Comparison of ENCODE assay signal across 19 cellular contexts in genomic region chr7:31444196-31444595, GRCh38.
A peak's percentile ranks its signal among the peaks of the same experiment; 100 is the strongest.
DNase-seq lines count a peak whose midpoint lies in the region; ATAC-seq and TF ChIP-seq lines count a peak whose summit lies in the region.
"Had no signal": no experiment of that assay in that cellular context is flagged by ENCODE, and none has a peak within 500 bp of the region (broad histone marks: within the 10 kb centered on the region; RNA-seq: fewer than 3 reads in every experiment).

No MANE protein-coding gene starts in this region.

- BruUV-seq in Calu3 (replicated peaks; lab: Mats Ljungman, UMichigan): no TSS peak

- ATAC-seq in mucosa of descending colon: peak; percentile 36
- ATAC-seq in GM18858 (IDR thresholded peaks at IDR 0.05; ENCODE audit: unreplicated experiment): no peak

- TF ChIP-seq POLR2A in esophagus muscularis mucosa (IDR thresholded peaks at IDR 0.05; ENCODE audit: low read depth): no peak
- no peak for TF ChIP-seq POLR2A in sigmoid colon (IDR thresholded peaks at IDR 0.05)

- no peak for TF ChIP-seq EP300 in esophagus muscularis mucosa (IDR thresholded peaks at IDR 0.05)
- no peak for TF ChIP-seq EP300 in sigmoid colon (IDR thresholded peaks at IDR 0.05)

- no peaks in the 10 kb centered on the region for H3K27me3 Mint-ChIP-seq in Calu3 (ENCODE audit: unreplicated experiment)
- H3K27me3 Mint-ChIP-seq: CD4-positive, alpha-beta memory T cell had no signal

- intact Hi-C loops in Calu3 (cut with micrococcal nuclease; ENCODE audit: unreplicated experiment): loop anchor here (5.0 kb wide), 1 partner anchor 312 kb away; no protein-coding TSS in a partner anchor
- intact Hi-C loops in esophagus muscularis mucosa (cut with DNase I): loop anchor here (5.0 to 10.0 kb wide), 2 partner anchors 188 to 291 kb away; no protein-coding TSS in a partner anchor
- intact Hi-C loops in mucosa of descending colon (cut with DNase I, micrococcal nuclease): loop anchor here in 1 of 2 donors (5.0 kb wide), 1 partner anchor 188 kb away; no protein-coding TSS in a partner anchor
- intact Hi-C loops in sigmoid colon (cut with DNase I): loop anchor here (5.0 kb wide), 2 partner anchors 188 to 293 kb away; no protein-coding TSS in a partner anchor

- peak overlapping the region; percentile 27 for H3K4me3 Mint-ChIP-seq in Calu3 (ENCODE audit: low read depth, unreplicated experiment)
- H3K4me3 Mint-ChIP-seq: CD4-positive, alpha-beta memory T cell; HFFc6 had no signal

- CTCF ChIA-PET in Calu3 (lab: Charles Lee): interaction anchor here (1.0 to 4.1 kb wide), 15 partner anchors 14 to 310 kb away, joined by 3 to 149 read pairs (median 7); no protein-coding TSS in a partner anchor

- H3K27ac ChIP-seq in esophagus muscularis mucosa (replicated peaks in 1 of 4): no peak overlapping the region
- H3K27ac ChIP-seq in sigmoid colon: no peak overlapping the region
- H3K27ac ChIP-seq: A549 had no signal

- H3K4me3 ChIP-seq in esophagus muscularis mucosa: no peak overlapping the region
- H3K4me3 ChIP-seq in mucosa of descending colon: no peak overlapping the region
- no peak overlapping the region for H3K4me3 ChIP-seq in sigmoid colon
- H3K4me3 ChIP-seq: A549, GM12878, HAP-1 had no signal

- H3K4me1 ChIP-seq in esophagus muscularis mucosa: no peaks in the 10 kb centered on the region
- no peaks in the 10 kb centered on the region for H3K4me1 ChIP-seq in mucosa of descending colon (ENCODE audit: low read depth)
- H3K4me1 ChIP-seq in sigmoid colon: no peaks in the 10 kb centered on the region
- H3K4me1 ChIP-seq: A549, HAP-1 had no signal

- WGBS in esophagus muscularis mucosa: 46% methylated on average over 2 of the region's 2 CpGs
- 14 to 39% methylated on average over 2 of the region's 2 CpGs for WGBS in sigmoid colon, 2 donors

- H3K36me3 ChIP-seq in esophagus muscularis mucosa: no peaks in the 10 kb centered on the region
- H3K36me3 ChIP-seq in mucosa of descending colon (ENCODE audit: low read depth): no peaks in the 10 kb centered on the region
- no peaks in the 10 kb centered on the region for H3K36me3 ChIP-seq in sigmoid colon
- H3K36me3 ChIP-seq: HAP-1 had no signal

- H3K27me3 ChIP-seq in esophagus muscularis mucosa (no peaks in the 10 kb centered on the region), sigmoid colon (no peaks in the 10 kb centered on the region)

- peaks cover 43% of the 10 kb centered on the region for H3K4me1 Mint-ChIP-seq in Calu3 (ENCODE audit: low read depth, unreplicated experiment)
- H3K4me1 Mint-ChIP-seq: CD4-positive, alpha-beta memory T cell had no signal

- H3K9me3 Mint-ChIP-seq in Calu3 (ENCODE audit: low read depth, unreplicated experiment): no peaks in the 10 kb centered on the region

- no peaks in the 10 kb centered on the region for H3K9me3 ChIP-seq in esophagus muscularis mucosa
- H3K9me3 ChIP-seq in mucosa of descending colon: no peaks in the 10 kb centered on the region
- H3K9me3 ChIP-seq in sigmoid colon: no peaks in the 10 kb centered on the region
- H3K9me3 ChIP-seq: A549, HAP-1 had no signal

- DNase-seq in Calu3: peak; percentile 14
- DNase-seq in esophagus muscularis mucosa (ENCODE audit: extremely low spot score): peak; percentile 47
- DNase-seq in mucosa of descending colon: no peak
- no peak for DNase-seq in effector CD8-positive, alpha-beta T cell (lab: John Stamatoyannopoulos, UW)
- no peak for DNase-seq in sigmoid colon
- DNase-seq in activated CD4-positive, alpha-beta T cell treated with anti-CD3 and anti-CD28 coated beads, Interleukin-2, amount 50 U/mL, for 4 hours: no peak
- DNase-seq: 8988T; Caco-2; CD4-positive, alpha-beta memory T cell; DMS 273 treated with DMSO at 0.1 percent for 48 hours; DMS79; EL; GDM1; GOT3; HFFc6 had no signal

- TF ChIP-seq CTCF in Calu3 (IDR thresholded peaks at IDR 0.05; ENCODE audit: unreplicated experiment): no peak
- no peak for TF ChIP-seq CTCF in esophagus muscularis mucosa (IDR thresholded peaks at IDR 0.05)
- TF ChIP-seq CTCF in mucosa of descending colon (IDR thresholded peaks at IDR 0.05): no peak
- no peak for TF ChIP-seq CTCF in sigmoid colon (IDR thresholded peaks at IDR 0.05)

- H3K36me3 Mint-ChIP-seq in Calu3 (ENCODE audit: insufficient read depth, unreplicated experiment): no peaks in the 10 kb centered on the region
- H3K36me3 Mint-ChIP-seq: CD4-positive, alpha-beta memory T cell had no signal

- peak overlapping the region; percentile 7 for H3K27ac Mint-ChIP-seq in Calu3 (ENCODE audit: unreplicated experiment)
- H3K27ac Mint-ChIP-seq: CD4-positive, alpha-beta memory T cell; HFFc6 had no signal

Comparison
In these comparisons a context has a peak if more than half of its experiments do, and no peak if none do; other contexts are left out.
1. DNase-seq: peak in Calu3 (single experiment) and esophagus muscularis mucosa (single experiment); none in mucosa of descending colon (0 of 3), effector CD8-positive, alpha-beta T cell (single experiment), sigmoid colon (single experiment) and activated CD4-positive, alpha-beta T cell treated with anti-CD3 and anti-CD28 coated beads, Interleukin-2, amount 50 U/mL, for 4 hours (0 of 2).